Comparison of ENCODE assay signal across 10 cellular contexts in the genomic region with DNA sequence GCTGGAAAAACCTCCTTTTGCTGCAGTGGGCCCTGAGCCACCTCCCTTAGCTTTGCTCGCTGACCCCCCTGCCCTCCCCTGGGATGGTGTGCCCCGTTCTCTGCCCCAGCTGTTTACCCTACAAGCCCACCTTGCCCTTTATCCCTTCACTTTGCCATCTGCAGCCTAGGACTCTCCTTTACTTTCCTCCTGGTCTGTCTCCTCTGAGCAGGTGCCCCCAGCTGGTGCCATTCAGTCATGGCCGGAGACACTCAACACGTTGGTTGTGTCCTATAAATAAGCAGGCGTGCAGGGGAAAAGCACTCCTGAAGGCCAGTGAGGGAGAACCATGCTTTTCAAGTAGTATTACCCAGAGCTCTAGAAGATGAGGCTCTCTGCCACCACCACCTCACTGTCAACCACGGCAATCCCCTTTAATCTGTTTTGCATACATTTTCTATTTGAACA. TPM values are rescaled to one million over a fixed set of nuclear protein-coding genes. Genes with fewer than 3 reads are reported as not detected.
DNase-seq lines count a peak whose midpoint lies in the region; ATAC-seq and TF ChIP-seq lines count a peak whose summit lies in the region.
"Had no signal": no experiment of that assay in that cellular context is flagged by ENCODE, and none has a peak within 500 bp of the region (broad histone marks: within the 10 kb centered on the region; RNA-seq: fewer than 3 reads in every experiment).

No MANE protein-coding gene starts in this region.

- H4K20me1 ChIP-seq in MM.1S (ENCODE audit: insufficient read depth, low read length): no peaks in the 10 kb centered on the region

- intact Hi-C loops in Right ventricle myocardium inferior (cut with DNase I): no loop called here
- intact Hi-C loops in cardiac septum (cut with DNase I): loop anchor here (5.0 kb wide), 1 partner anchor 37 kb away; a partner anchor contains a TSS
- intact Hi-C loops in sciatic nerve (cut with DNase I): no loop called here

- H3K9me2 ChIP-seq in MM.1S (replicated peaks; ENCODE audit: insufficient read depth, low read length): no peaks in the 10 kb centered on the region

- no peak for TF ChIP-seq CTCF in MM.1S (IDR thresholded peaks at IDR 0.05; ENCODE audit: low read length)

- H3K9me3 ChIP-seq in MM.1S (replicated peaks; ENCODE audit: insufficient read depth, low read length): no peaks in the 10 kb centered on the region

- H3K4me1 ChIP-seq in MM.1S (ENCODE audit: low read length): peaks cover 62% of the 10 kb centered on the region

- peak overlapping the region; percentile 1; the same call in 1 of the 2 replicates for H3K27ac ChIP-seq in MM.1S (ENCODE audit: low read length)
- H3K27ac ChIP-seq: C4-2B had no signal

- DNase-seq in Right ventricle myocardium inferior (ENCODE audit: missing footprints): peak; percentile 26
- no peak for DNase-seq in cardiac septum (ENCODE audit: low spot score)
- DNase-seq in MM.1S: no peak
- DNase-seq in left lobe of liver (ENCODE audit: low spot score): peak; percentile 37
- no peak for DNase-seq in sciatic nerve (ENCODE audit: low spot score)
- DNase-seq in DMS153 treated with DMSO at 0.1 percent for 48 hours (lab: John Stamatoyannopoulos, UW; ENCODE audit: unreplicated experiment): no peak
- DNase-seq in NCI-H524 treated with DMSO at 0.1 percent for 48 hours (lab: John Stamatoyannopoulos, UW): no peak

- H2AFZ ChIP-seq in MM.1S (ENCODE audit: low read length): no peak overlapping the region

- peaks cover 46% of the 10 kb centered on the region for H3F3A ChIP-seq in MM.1S (ENCODE audit: insufficient read depth, low read length)

- peaks cover 5% of the 10 kb centered on the region; the same call in 1 of the 2 replicates for H3K36me3 ChIP-seq in MM.1S (replicated peaks; ENCODE audit: insufficient read depth, low read length)

- no peak overlapping the region for H3K4me3 ChIP-seq in MM.1S (ENCODE audit: low read length)
- H3K4me3 ChIP-seq: skin epidermis had no signal

- H3K79me2 ChIP-seq in MM.1S (ENCODE audit: low read length): peaks cover 94% of the 10 kb centered on the region

- peak; percentile 12 for ATAC-seq in Right ventricle myocardium inferior
- ATAC-seq in left lobe of liver: no peak
- no peak for ATAC-seq in sciatic nerve
- no peak for ATAC-seq in HG03108 (IDR thresholded peaks at IDR 0.05; ENCODE audit: unreplicated experiment)

- H3K9ac ChIP-seq in MM.1S (ENCODE audit: low read length): no peak overlapping the region

- H3K27me3 ChIP-seq in MM.1S (replicated peaks; ENCODE audit: insufficient read depth, low read length): no peaks in the 10 kb centered on the region

- H3K4me2 ChIP-seq in MM.1S (ENCODE audit: low read depth, low read length): peak overlapping the region; percentile 97

RNA-seq across cellular contexts. Expression of a gene that starts 6.1 kb away (rescaled TPM):
- total RNA-seq in Right ventricle myocardium inferior (91.5 TPM), cardiac septum (47.5 TPM), left lobe of liver (25.0 TPM), sciatic nerve (63.7 TPM)

RNA-seq across cellular contexts. Expression of a gene that starts 12.9 kb away (rescaled TPM):
- 33.0 TPM for total RNA-seq in Right ventricle myocardium inferior
- total RNA-seq in cardiac septum: 45.5 TPM
- total RNA-seq in left lobe of liver: 6.8 TPM
- total RNA-seq in sciatic nerve: 190 TPM

RNA-seq across cellular contexts. Expression of a gene that starts 35.0 kb away (rescaled TPM):
- total RNA-seq in Right ventricle myocardium inferior: 13.7 TPM
- 14.9 TPM for total RNA-seq in cardiac septum
- 12.9 TPM for total RNA-seq in left lobe of liver
- total RNA-seq in sciatic nerve: 24.9 TPM

RNA-seq across cellular contexts. Expression of a gene that starts 54.5 kb away (rescaled TPM):
- total RNA-seq in Right ventricle myocardium inferior (not detected), cardiac septum (not detected), left lobe of liver (not detected), sciatic nerve (not detected)

Comparison
In these comparisons a context has a peak if more than half of its experiments do, and no peak if none do; other contexts are left out.
1. DNase-seq: peak in Right ventricle myocardium inferior (single experiment) and left lobe of liver (single experiment); none in cardiac septum (single experiment), MM.1S (single experiment), sciatic nerve (single experiment), DMS153 treated with DMSO at 0.1 percent for 48 hours (single experiment) and NCI-H524 treated with DMSO at 0.1 percent for 48 hours (single experiment).